10 cellular contexts compared by ENCODE assay signal in genomic region chrX:83008415-83008814, GRCh38.
DNase-seq lines count a peak whose midpoint lies in the region; ATAC-seq and TF ChIP-seq lines count a peak whose summit lies in the region.
"Had no signal": no experiment of that assay in that cellular context is flagged by ENCODE, and none has a peak within 500 bp of the region (broad histone marks: within the 10 kb centered on the region; RNA-seq: fewer than 3 reads in every experiment).

No MANE protein-coding gene starts in this region.

- H3K4me2 ChIP-seq in HCT116 (ENCODE audit: low read length): no peak overlapping the region

- TF ChIP-seq RAD21 in HCT116 (IDR thresholded peaks at IDR 0.05; ENCODE audit: low read depth): peak; percentile 12; the same call in 1 of the 2 replicates

- no peaks in the 10 kb centered on the region for H3K4me1 ChIP-seq in BE2C
- H3K4me1 ChIP-seq in HCT116 (ENCODE audit: control insufficient read depth in 1 of 2, insufficient read depth in 2 of 2, low read length in 2 of 2): no peaks in the 10 kb centered on the region
- H3K4me1 ChIP-seq in RWPE2 (ENCODE audit: insufficient read depth, poor library complexity, severe bottlenecking): no peaks in the 10 kb centered on the region

- no peaks in the 10 kb centered on the region for H3K9me2 ChIP-seq in HCT116 (ENCODE audit: insufficient read depth)

- POLR2A ChIA-PET in HCT116 (lab: Charles Lee): no interaction called here

- intact Hi-C loops in HCT116 (cut with micrococcal nuclease): no loop called here

- RAD21 ChIA-PET in HCT116 (lab: Charles Lee; ENCODE audit: low non-redundant PET in 1 of 2, low total read pairs in 2 of 2, uncharacterized antibody in 2 of 2, unreplicated experiment in 2 of 2): no interaction called here

- no peak overlapping the region for H3K4me3 ChIP-seq in BE2C (ENCODE audit: low read depth, low read length)
- H3K4me3 ChIP-seq in HCT116 (replicated peaks in 1 of 2; ENCODE audit: low read depth in 1 of 2, low read length in 2 of 2): no peak overlapping the region
- H3K4me3 ChIP-seq in RWPE2 (ENCODE audit: severe bottlenecking): no peak overlapping the region
- no peak overlapping the region for H3K4me3 ChIP-seq in MG63

- DNase-seq in BE2C (no peak), HCT116 (ENCODE audit: low read depth, low spot score) (no peak), RWPE2 (ENCODE audit: low spot score) (no peak), glomerular visceral epithelial cell (ENCODE audit: extremely low spot score) (peak; percentile 0), MG63 (no peak), NCI-H1417 treated with DMSO at 0.1 percent for 48 hours (lab: John Stamatoyannopoulos, UW) (no peak)
- DNase-seq: NCI-H1436 treated with DMSO at 0.1 percent for 48 hours had no signal

- no peak for TF ChIP-seq POLR2A in HCT116 (IDR thresholded peaks at IDR 0.05; ENCODE audit: borderline replicate concordance, extremely low read depth, insufficient read depth, insufficient read length)

- H3K36me3 ChIP-seq in BE2C (no peaks in the 10 kb centered on the region), HCT116 (ENCODE audit: control insufficient read depth in 1 of 2, insufficient read depth in 2 of 2, low read length in 2 of 2) (no peaks in the 10 kb centered on the region), RWPE2 (ENCODE audit: low read depth) (no peaks in the 10 kb centered on the region), MG63 (no peaks in the 10 kb centered on the region)

- no peak overlapping the region for H3K27ac ChIP-seq in HCT116 (ENCODE audit: low read depth, low read length)
- H3K27ac ChIP-seq in RWPE2 (ENCODE audit: poor library complexity, severe bottlenecking): no peak overlapping the region

- H3K9me3 ChIP-seq in BE2C (no peaks in the 10 kb centered on the region), HCT116 (ENCODE audit: control insufficient read depth in 1 of 2, insufficient read depth in 1 of 2, low read depth in 1 of 2, low read length in 2 of 2) (no peaks in the 10 kb centered on the region), RWPE2 (ENCODE audit: severe bottlenecking) (no peaks in the 10 kb centered on the region), MG63 (no peaks in the 10 kb centered on the region)

- ATAC-seq in HCT116: no peak
- no peak for ATAC-seq in RWPE2 (ENCODE audit: low read depth)
- ATAC-seq in HG03159 (IDR thresholded peaks at IDR 0.05; ENCODE audit: unreplicated experiment): no peak
- no peak for ATAC-seq in GM19395 (IDR thresholded peaks at IDR 0.05; ENCODE audit: unreplicated experiment)
- ATAC-seq: stimulated activated effector memory CD8-positive, alpha-beta T cell treated with anti-CD3 and anti-CD28 coated beads, Interleukin-12 subunit alpha, Interleukin-12 subunit beta, amount 100 ng/mL, for 72 hours had no signal

- TF ChIP-seq CTCF in BE2C (IDR thresholded peaks at IDR 0.05; ENCODE audit: low read depth, low read length) (peak; percentile 26), HCT116 (IDR thresholded peaks at IDR 0.05 in 2 of 3, conservative IDR thresholded peaks at IDR 0.05 in 1 of 3; ENCODE audit: borderline replicate concordance in 1 of 3, insufficient read depth in 1 of 3, low read depth in 2 of 3, low read length in 2 of 3) (peak in 2 of 3 experiments; percentile 18 to 46; a peak in 3 of 6 replicates), RWPE2 (IDR thresholded peaks at IDR 0.05; ENCODE audit: poor library complexity, severe bottlenecking) (peak; percentile 43)

- CTCF ChIA-PET in HCT116 (lab: Charles Lee): no interaction called here

- H3K9ac ChIP-seq in HCT116 (ENCODE audit: low read length): no peak overlapping the region

- H3K27me3 ChIP-seq in BE2C: no peaks in the 10 kb centered on the region
- no peaks in the 10 kb centered on the region for H3K27me3 ChIP-seq in HCT116 (ENCODE audit: insufficient read depth, low read length)
- no peaks in the 10 kb centered on the region for H3K27me3 ChIP-seq in RWPE2 (ENCODE audit: insufficient read depth, poor library complexity, severe bottlenecking)
- no peaks in the 10 kb centered on the region for H3K27me3 ChIP-seq in MG63

- no peaks in the 10 kb centered on the region for H3K79me2 ChIP-seq in HCT116 (ENCODE audit: insufficient read depth, low read length)

- no peaks in the 10 kb centered on the region for H4K20me1 ChIP-seq in HCT116 (ENCODE audit: insufficient read depth)

- no TSS peak for BruUV-seq in HCT116 (replicated peaks; lab: Mats Ljungman, UMichigan)

- H2AFZ ChIP-seq in HCT116 (ENCODE audit: low read depth, low read length, poor library complexity, severe bottlenecking): no peak overlapping the region

TF ChIP-seq in HCT116, 20 proteins besides CTCF, POLR2A, EP300 and RAD21:
- TF ChIP-seq, protein P1, sequence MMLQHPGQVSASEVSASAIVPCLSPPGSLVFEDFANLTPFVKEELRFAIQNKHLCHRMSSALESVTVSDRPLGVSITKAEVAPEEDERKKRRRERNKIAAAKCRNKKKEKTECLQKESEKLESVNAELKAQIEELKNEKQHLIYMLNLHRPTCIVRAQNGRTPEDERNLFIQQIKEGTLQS (IDR thresholded peaks at IDR 0.05): no peak
- TF ChIP-seq EZH2 (IDR thresholded peaks at IDR 0.05): no peak
- no peak for TF ChIP-seq EZH2phosphoT487 (IDR thresholded peaks at IDR 0.05; ENCODE audit: borderline replicate concordance)
- no peak for TF ChIP-seq ELF1 (IDR thresholded peaks at IDR 0.05; ENCODE audit: borderline replicate concordance, low read depth)
- no peak for TF ChIP-seq POLR2AphosphoS5 (IDR thresholded peaks at IDR 0.05; ENCODE audit: low read depth, low read length)
